In the genomic region with DNA sequence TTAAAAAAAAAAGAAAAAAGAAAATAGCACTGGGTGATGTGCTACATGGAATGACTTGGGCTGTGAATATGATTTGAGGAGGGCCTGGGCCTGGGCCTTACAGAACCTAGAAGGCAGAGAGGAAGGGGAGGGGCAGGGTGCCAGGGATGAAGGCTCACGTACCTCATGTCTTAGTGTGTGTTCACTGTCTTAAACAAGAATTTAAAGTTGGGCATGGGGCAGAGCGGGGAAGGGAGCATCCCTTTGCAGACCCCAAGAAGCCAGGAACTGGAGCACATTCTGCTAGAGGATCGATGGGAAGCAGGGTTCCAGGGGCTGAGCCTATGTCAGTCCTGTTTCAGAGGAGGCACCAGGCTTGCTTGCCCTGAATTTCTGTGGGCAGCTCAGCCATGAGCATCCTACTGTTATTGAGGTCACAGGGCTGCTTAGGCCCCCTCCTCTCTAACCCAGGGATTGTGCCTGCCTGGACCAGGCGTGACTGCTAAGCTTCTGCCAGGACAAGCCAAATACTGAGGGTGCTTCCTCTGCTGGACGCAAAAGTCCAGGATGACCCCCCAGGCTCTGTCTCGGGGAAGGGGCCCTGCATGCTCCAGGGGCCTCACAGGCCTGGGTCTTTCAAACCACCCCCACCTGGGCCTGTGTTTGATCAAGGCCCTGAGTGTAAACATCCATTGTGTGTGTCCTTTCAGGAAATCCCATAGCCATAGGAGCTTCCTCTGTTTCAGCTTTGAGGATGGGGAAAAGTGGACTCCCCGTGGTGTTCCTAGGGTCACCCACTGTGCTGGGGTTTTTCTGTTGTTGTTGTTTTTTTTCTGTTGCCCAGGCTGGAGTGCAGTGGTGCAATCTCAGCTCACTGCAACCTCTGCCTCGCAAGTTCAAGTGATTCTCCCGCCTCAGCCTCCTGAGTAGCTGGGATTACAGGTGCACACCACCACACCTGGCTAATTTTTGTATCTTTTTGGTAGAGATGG, we compare ENCODE assay signal across 1 cellular context.
TF ChIP-seq lines count a peak whose summit lies in the region.

No MANE protein-coding gene starts in this region.

TF ChIP-seq in HepG2, 621 proteins besides CTCF, POLR2A, EP300 and RAD21 (continues in another document):
- TF ChIP-seq, protein P1, sequence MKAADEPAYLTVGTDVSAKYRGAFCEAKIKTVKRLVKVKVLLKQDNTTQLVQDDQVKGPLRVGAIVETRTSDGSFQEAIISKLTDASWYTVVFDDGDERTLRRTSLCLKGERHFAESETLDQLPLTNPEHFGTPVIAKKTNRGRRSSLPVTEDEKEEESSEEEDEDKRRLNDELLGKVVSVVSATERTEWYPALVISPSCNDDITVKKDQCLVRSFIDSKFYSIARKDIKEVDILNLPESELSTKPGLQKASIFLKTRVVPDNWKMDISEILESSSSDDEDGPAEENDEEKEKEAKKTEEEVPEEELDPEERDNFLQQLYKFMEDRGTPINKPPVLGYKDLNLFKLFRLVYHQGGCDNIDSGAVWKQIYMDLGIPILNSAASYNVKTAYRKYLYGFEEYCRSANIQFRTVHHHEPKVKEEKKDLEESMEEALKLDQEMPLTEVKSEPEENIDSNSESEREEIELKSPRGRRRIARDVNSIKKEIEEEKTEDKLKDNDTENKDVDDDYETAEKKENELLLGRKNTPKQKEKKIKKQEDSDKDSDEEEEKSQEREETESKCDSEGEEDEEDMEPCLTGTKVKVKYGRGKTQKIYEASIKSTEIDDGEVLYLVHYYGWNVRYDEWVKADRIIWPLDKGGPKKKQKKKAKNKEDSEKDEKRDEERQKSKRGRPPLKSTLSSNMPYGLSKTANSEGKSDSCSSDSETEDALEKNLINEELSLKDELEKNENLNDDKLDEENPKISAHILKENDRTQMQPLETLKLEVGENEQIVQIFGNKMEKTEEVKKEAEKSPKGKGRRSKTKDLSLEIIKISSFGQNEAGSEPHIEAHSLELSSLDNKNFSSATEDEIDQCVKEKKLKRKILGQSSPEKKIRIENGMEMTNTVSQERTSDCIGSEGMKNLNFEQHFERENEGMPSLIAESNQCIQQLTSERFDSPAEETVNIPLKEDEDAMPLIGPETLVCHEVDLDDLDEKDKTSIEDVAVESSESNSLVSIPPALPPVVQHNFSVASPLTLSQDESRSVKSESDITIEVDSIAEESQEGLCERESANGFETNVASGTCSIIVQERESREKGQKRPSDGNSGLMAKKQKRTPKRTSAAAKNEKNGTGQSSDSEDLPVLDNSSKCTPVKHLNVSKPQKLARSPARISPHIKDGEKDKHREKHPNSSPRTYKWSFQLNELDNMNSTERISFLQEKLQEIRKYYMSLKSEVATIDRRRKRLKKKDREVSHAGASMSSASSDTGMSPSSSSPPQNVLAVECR (CRISPR knock-in tag; IDR thresholded peaks at IDR 0.05; ENCODE audit: borderline replicate concordance), result peak; percentile 72; the same call in 1 of the 2 replicates
- no peak for TF ChIP-seq AKAP8 (CRISPR knock-in tag; IDR thresholded peaks at IDR 0.05)
- TF ChIP-seq, protein P2, sequence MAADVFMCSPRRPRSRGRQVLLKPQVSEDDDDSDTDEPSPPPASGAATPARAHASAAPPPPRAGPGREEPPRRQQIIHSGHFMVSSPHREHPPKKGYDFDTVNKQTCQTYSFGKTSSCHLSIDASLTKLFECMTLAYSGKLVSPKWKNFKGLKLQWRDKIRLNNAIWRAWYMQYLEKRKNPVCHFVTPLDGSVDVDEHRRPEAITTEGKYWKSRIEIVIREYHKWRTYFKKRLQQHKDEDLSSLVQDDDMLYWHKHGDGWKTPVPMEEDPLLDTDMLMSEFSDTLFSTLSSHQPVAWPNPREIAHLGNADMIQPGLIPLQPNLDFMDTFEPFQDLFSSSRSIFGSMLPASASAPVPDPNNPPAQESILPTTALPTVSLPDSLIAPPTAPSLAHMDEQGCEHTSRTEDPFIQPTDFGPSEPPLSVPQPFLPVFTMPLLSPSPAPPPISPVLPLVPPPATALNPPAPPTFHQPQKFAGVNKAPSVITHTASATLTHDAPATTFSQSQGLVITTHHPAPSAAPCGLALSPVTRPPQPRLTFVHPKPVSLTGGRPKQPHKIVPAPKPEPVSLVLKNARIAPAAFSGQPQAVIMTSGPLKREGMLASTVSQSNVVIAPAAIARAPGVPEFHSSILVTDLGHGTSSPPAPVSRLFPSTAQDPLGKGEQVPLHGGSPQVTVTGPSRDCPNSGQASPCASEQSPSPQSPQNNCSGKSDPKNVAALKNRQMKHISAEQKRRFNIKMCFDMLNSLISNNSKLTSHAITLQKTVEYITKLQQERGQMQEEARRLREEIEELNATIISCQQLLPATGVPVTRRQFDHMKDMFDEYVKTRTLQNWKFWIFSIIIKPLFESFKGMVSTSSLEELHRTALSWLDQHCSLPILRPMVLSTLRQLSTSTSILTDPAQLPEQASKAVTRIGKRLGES (CRISPR knock-in tag; IDR thresholded peaks at IDR 0.05; ENCODE audit: borderline replicate concordance), result no peak
- TF ChIP-seq, protein P3, sequence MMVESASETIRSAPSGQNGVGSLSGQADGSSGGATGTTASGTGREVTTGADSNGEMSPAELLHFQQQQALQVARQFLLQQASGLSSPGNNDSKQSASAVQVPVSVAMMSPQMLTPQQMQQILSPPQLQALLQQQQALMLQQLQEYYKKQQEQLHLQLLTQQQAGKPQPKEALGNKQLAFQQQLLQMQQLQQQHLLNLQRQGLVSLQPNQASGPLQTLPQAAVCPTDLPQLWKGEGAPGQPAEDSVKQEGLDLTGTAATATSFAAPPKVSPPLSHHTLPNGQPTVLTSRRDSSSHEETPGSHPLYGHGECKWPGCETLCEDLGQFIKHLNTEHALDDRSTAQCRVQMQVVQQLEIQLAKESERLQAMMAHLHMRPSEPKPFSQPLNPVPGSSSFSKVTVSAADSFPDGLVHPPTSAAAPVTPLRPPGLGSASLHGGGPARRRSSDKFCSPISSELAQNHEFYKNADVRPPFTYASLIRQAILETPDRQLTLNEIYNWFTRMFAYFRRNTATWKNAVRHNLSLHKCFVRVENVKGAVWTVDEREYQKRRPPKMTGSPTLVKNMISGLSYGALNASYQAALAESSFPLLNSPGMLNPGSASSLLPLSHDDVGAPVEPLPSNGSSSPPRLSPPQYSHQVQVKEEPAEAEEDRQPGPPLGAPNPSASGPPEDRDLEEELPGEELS (CRISPR knock-in tag; IDR thresholded peaks at IDR 0.05), result peak; percentile 91
- TF ChIP-seq ETV5 (CRISPR knock-in tag; IDR thresholded peaks at IDR 0.05; ENCODE audit: borderline replicate concordance), result peak; percentile 73; the same call in 1 of the 2 replicates
- TF ChIP-seq, protein P4, sequence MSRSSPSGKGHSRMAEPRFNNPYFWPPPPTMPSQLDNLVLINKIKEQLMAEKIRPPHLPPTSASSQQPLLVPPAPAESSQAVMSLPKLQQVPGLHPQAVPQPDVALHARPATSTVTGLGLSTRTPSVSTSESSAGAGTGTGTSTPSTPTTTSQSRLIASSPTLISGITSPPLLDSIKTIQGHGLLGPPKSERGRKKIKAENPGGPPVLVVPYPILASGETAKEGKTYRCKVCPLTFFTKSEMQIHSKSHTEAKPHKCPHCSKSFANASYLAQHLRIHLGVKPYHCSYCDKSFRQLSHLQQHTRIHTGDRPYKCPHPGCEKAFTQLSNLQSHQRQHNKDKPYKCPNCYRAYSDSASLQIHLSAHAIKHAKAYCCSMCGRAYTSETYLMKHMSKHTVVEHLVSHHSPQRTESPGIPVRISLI (CRISPR knock-in tag; IDR thresholded peaks at IDR 0.05; ENCODE audit: borderline replicate concordance), result peak; percentile 80; the same call in 1 of the 2 replicates
- TF ChIP-seq PAX8 (CRISPR knock-in tag; IDR thresholded peaks at IDR 0.05; ENCODE audit: borderline replicate concordance), result no peak
- no peak for TF ChIP-seq ZBTB21 (CRISPR knock-in tag; IDR thresholded peaks at IDR 0.05)
- peak; percentile 99 for TF ChIP-seq ZNF460 (CRISPR knock-in tag; IDR thresholded peaks at IDR 0.05; ENCODE audit: borderline replicate concordance)
- no peak for TF ChIP-seq RFX5 (IDR thresholded peaks at IDR 0.05; ENCODE audit: low read depth, low read length)
- no peak for TF ChIP-seq ZNF674 (CRISPR knock-in tag; IDR thresholded peaks at IDR 0.05; ENCODE audit: low read depth)
- TF ChIP-seq, protein P5, sequence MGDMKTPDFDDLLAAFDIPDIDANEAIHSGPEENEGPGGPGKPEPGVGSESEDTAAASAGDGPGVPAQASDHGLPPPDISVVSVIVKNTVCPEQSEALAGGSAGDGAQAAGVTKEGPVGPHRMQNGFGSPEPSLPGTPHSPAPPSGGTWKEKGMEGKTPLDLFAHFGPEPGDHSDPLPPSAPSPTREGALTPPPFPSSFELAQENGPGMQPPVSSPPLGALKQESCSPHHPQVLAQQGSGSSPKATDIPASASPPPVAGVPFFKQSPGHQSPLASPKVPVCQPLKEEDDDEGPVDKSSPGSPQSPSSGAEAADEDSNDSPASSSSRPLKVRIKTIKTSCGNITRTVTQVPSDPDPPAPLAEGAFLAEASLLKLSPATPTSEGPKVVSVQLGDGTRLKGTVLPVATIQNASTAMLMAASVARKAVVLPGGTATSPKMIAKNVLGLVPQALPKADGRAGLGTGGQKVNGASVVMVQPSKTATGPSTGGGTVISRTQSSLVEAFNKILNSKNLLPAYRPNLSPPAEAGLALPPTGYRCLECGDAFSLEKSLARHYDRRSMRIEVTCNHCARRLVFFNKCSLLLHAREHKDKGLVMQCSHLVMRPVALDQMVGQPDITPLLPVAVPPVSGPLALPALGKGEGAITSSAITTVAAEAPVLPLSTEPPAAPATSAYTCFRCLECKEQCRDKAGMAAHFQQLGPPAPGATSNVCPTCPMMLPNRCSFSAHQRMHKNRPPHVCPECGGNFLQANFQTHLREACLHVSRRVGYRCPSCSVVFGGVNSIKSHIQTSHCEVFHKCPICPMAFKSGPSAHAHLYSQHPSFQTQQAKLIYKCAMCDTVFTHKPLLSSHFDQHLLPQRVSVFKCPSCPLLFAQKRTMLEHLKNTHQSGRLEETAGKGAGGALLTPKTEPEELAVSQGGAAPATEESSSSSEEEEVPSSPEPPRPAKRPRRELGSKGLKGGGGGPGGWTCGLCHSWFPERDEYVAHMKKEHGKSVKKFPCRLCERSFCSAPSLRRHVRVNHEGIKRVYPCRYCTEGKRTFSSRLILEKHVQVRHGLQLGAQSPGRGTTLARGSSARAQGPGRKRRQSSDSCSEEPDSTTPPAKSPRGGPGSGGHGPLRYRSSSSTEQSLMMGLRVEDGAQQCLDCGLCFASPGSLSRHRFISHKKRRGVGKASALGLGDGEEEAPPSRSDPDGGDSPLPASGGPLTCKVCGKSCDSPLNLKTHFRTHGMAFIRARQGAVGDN (CRISPR knock-in tag; IDR thresholded peaks at IDR 0.05), result peak; percentile 82
- TF ChIP-seq GZF1 (CRISPR knock-in tag; IDR thresholded peaks at IDR 0.05), result no peak
- TF ChIP-seq ZNF326 (CRISPR knock-in tag; IDR thresholded peaks at IDR 0.05; ENCODE audit: borderline replicate concordance), result no peak
- no peak for TF ChIP-seq ZNF557 (CRISPR knock-in tag; IDR thresholded peaks at IDR 0.05)
- TF ChIP-seq, protein P6, sequence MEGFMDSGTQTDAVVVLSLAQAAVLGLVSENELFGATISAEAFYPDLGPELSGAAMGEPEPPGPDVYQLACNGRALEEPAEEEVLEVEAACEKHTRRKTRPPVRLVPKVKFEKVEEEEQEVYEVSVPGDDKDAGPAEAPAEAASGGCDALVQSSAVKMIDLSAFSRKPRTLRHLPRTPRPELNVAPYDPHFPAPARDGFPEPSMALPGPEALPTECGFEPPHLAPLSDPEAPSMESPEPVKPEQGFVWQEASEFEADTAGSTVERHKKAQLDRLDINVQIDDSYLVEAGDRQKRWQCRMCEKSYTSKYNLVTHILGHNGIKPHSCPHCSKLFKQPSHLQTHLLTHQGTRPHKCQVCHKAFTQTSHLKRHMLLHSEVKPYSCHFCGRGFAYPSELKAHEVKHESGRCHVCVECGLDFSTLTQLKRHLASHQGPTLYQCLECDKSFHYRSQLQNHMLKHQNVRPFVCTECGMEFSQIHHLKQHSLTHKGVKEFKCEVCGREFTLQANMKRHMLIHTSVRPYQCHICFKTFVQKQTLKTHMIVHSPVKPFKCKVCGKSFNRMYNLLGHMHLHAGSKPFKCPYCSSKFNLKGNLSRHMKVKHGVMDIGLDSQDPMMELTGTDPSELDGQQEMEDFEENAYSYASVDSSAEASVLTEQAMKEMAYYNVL (CRISPR knock-in tag; IDR thresholded peaks at IDR 0.05; ENCODE audit: borderline replicate concordance), result no peak
- TF ChIP-seq RBM22 (optimal IDR thresholded peaks at IDR 0.05; ENCODE audit: low read length), result no peak
- TF ChIP-seq ZNF7 (CRISPR knock-in tag; IDR thresholded peaks at IDR 0.05), result no peak
- no peak for TF ChIP-seq ARID2 (CRISPR knock-in tag; IDR thresholded peaks at IDR 0.05; ENCODE audit: borderline replicate concordance)
- TF ChIP-seq, protein P7, sequence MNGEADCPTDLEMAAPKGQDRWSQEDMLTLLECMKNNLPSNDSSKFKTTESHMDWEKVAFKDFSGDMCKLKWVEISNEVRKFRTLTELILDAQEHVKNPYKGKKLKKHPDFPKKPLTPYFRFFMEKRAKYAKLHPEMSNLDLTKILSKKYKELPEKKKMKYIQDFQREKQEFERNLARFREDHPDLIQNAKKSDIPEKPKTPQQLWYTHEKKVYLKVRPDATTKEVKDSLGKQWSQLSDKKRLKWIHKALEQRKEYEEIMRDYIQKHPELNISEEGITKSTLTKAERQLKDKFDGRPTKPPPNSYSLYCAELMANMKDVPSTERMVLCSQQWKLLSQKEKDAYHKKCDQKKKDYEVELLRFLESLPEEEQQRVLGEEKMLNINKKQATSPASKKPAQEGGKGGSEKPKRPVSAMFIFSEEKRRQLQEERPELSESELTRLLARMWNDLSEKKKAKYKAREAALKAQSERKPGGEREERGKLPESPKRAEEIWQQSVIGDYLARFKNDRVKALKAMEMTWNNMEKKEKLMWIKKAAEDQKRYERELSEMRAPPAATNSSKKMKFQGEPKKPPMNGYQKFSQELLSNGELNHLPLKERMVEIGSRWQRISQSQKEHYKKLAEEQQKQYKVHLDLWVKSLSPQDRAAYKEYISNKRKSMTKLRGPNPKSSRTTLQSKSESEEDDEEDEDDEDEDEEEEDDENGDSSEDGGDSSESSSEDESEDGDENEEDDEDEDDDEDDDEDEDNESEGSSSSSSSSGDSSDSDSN (CRISPR knock-in tag; IDR thresholded peaks at IDR 0.05), result 0 out of 2 replicates have a peak, but pooled peaks have one; percentile 18
- no peak for TF ChIP-seq GABPB1 (CRISPR knock-in tag; IDR thresholded peaks at IDR 0.05)
- peak; percentile 75 for TF ChIP-seq HDAC2 (CRISPR knock-in tag; IDR thresholded peaks at IDR 0.05)
- TF ChIP-seq ELF3 (CRISPR knock-in tag; IDR thresholded peaks at IDR 0.05), result peak; percentile 90
- TF ChIP-seq ZNF264 (CRISPR knock-in tag; IDR thresholded peaks at IDR 0.05), result 0 out of 2 replicates have a peak, but pooled peaks have one; percentile 53
